18 cellular contexts compared by ENCODE assay signal in genomic region chr14:58301416-58301815, GRCh38. TPM values are rescaled to one million over a fixed set of nuclear protein-coding genes. Genes with fewer than 3 reads are reported as not detected.
A peak's percentile ranks its signal among the peaks of the same experiment; 100 is the strongest.
DNase-seq lines count a peak whose midpoint lies in the region; ATAC-seq, FAIRE-seq and TF ChIP-seq lines count a peak whose summit lies in the region.
"Had no signal": no experiment of that assay in that cellular context is flagged by ENCODE, and none has a peak within 500 bp of the region (broad histone marks: within the 10 kb centered on the region; RNA-seq: fewer than 3 reads in every experiment).

No MANE protein-coding gene starts in this region.

- no peak overlapping the region for H2AFZ ChIP-seq in HepG2 (ENCODE audit: low read length)

- no peak overlapping the region for H3K4me3 Mint-ChIP-seq in central memory CD8-positive, alpha-beta T cell
- no peak overlapping the region for H3K4me3 Mint-ChIP-seq in nephron progenitor cell
- H3K4me3 Mint-ChIP-seq: CD14-positive monocyte, H9 had no signal

- H3K36me3 Mint-ChIP-seq in central memory CD8-positive, alpha-beta T cell (ENCODE audit: insufficient read depth) = peaks cover 31% of the 10 kb centered on the region
- peaks cover 34% of the 10 kb centered on the region for H3K36me3 Mint-ChIP-seq in nephron progenitor cell (ENCODE audit: low read depth)

- peak overlapping the region; percentile 13 for H3K27ac Mint-ChIP-seq in central memory CD8-positive, alpha-beta T cell (ENCODE audit: low read depth)
- H3K27ac Mint-ChIP-seq in nephron progenitor cell = peak overlapping the region; percentile 78
- H3K27ac Mint-ChIP-seq: CD8-positive, alpha-beta T cell; H9 had no signal

- ATAC-seq in central memory CD8-positive, alpha-beta T cell (replicated peaks; ENCODE audit: extremely low read depth, poor library complexity, severe bottlenecking) = no peak
- no peak for ATAC-seq in HepG2
- ATAC-seq in HG03521 (IDR thresholded peaks at IDR 0.05; ENCODE audit: unreplicated experiment) = no peak
- ATAC-seq in GM18517 (IDR thresholded peaks at IDR 0.05; ENCODE audit: unreplicated experiment) = no peak
- ATAC-seq: CD8-positive, alpha-beta T cell; GM12878 had no signal

- H3K79me2 ChIP-seq in HepG2 (ENCODE audit: insufficient read depth, low read length) = peaks cover 59% of the 10 kb centered on the region

- 0 out of 2 replicates have a peak overlapping the region, but pooled peaks have one; percentile 10 for H3K4me2 ChIP-seq in HepG2 (ENCODE audit: low read depth, low read length)

- WGBS in HepG2 (ENCODE audit: low lambda C conversion rate) = 94% methylated on average over 3 of the region's 3 CpGs

- intact Hi-C loops in HepG2 (cut with micrococcal nuclease; ENCODE audit: unreplicated experiment) = no loop called here

- H3K4me1 ChIP-seq in HepG2 (ENCODE audit: insufficient read depth, low read length) = peaks cover 16% of the 10 kb centered on the region

- CTCF ChIA-PET in HepG2 (lab: Yijun Ruan, JAX; ENCODE audit: low intra/inter-chr PET ratio, low total read pairs) = no interaction called here

- TF ChIP-seq RAD21 in HepG2 (CRISPR knock-in tag; IDR thresholded peaks at IDR 0.05) = no peak

- peaks cover 15% of the 10 kb centered on the region for H3K4me1 Mint-ChIP-seq in central memory CD8-positive, alpha-beta T cell
- peaks cover 17% of the 10 kb centered on the region for H3K4me1 Mint-ChIP-seq in nephron progenitor cell

- H4K20me1 ChIP-seq in HepG2 (ENCODE audit: insufficient read depth, low read length) = peaks cover 25% of the 10 kb centered on the region

- no peak for TF ChIP-seq CTCF in HepG2 (CRISPR knock-in tag; IDR thresholded peaks at IDR 0.05)
- no peak for TF ChIP-seq CTCF in nephron progenitor cell (IDR thresholded peaks at IDR 0.05)

- POLR2A ChIA-PET in HepG2 (lab: Yijun Ruan, JAX) = no interaction called here

- no peak for TF ChIP-seq EP300 in HepG2 (IDR thresholded peaks at IDR 0.05; ENCODE audit: low read depth in 2 of 2, low read length in 2 of 2)
- no peak for TF ChIP-seq EP300 in HepG2 (CRISPR knock-in tag; IDR thresholded peaks at IDR 0.05; ENCODE audit: borderline replicate concordance)

- no peak for TF ChIP-seq POLR2A in HepG2 (IDR thresholded peaks at IDR 0.05; ENCODE audit: insufficient read depth in 1 of 2, low read depth in 2 of 2, low read length in 2 of 2)

- BruUV-seq in HepG2 (replicated peaks; lab: Mats Ljungman, UMichigan) = no TSS peak

- DNase-seq in G401 (ENCODE audit: low spot score) = peak; percentile 58
- no peak for DNase-seq in central memory CD8-positive, alpha-beta T cell (ENCODE audit: low spot score in 2 of 2)
- no peak for DNase-seq in HepG2 (ENCODE audit: low spot score)
- DNase-seq in nephron progenitor cell = no peak
- DNase-seq in cerebellar nuclear complex (lab: John Stamatoyannopoulos, UW) = no peak
- DNase-seq: 8988T; Calu3; CD8-positive, alpha-beta T cell; DMS79 treated with DMSO at 0.1 percent for 48 hours; H9; IMR-90 had no signal

- in situ Hi-C loops in G401 (cut with HindIII; ENCODE audit: low sequenced_read_pairs) (no loop called here), HepG2 (cut with HindIII; ENCODE audit: extremely low pct_ligation_motif_present, low pct_unique_long_range_greater_than_20kb) (no loop called here)

- no peaks in the 10 kb centered on the region for H3K9me3 Mint-ChIP-seq in central memory CD8-positive, alpha-beta T cell
- no peaks in the 10 kb centered on the region for H3K9me3 Mint-ChIP-seq in nephron progenitor cell
- H3K9me3 Mint-ChIP-seq: CD14-positive monocyte; CD8-positive, alpha-beta T cell; H9 had no signal

- FAIRE-seq in HepG2 (lab: Jason Lieb, UNC) = no peak
- FAIRE-seq: GM12878, GM19239, H1 had no signal

- H3K4me3 ChIP-seq in HepG2 (replicated peaks in 1 of 3; ENCODE audit: insufficient read depth in 1 of 3, low read depth in 2 of 3, low read length in 3 of 3) = no peak overlapping the region
- H3K4me3 ChIP-seq: BLaER1 had no signal

- H3K27me3 Mint-ChIP-seq in central memory CD8-positive, alpha-beta T cell = no peaks in the 10 kb centered on the region
- no peaks in the 10 kb centered on the region for H3K27me3 Mint-ChIP-seq in nephron progenitor cell (ENCODE audit: low read depth, poor library complexity)

- no peak overlapping the region for H3K27ac ChIP-seq in HepG2 (ENCODE audit: extremely low read length, insufficient read depth, low read length)
- H3K27ac ChIP-seq: BLaER1 had no signal

- H3K36me3 ChIP-seq in HepG2 (replicated peaks in 1 of 2; ENCODE audit: control insufficient read depth in 1 of 2, insufficient read depth in 2 of 2, low read length in 2 of 2) = peaks cover 2 to 34% of the 10 kb centered on the region in 2 experiments; a peak in 3 of 5 replicates

- no peaks in the 10 kb centered on the region; a peak in 1 of 5 replicates for H3K27me3 ChIP-seq in HepG2 (ENCODE audit: control insufficient read depth in 1 of 2, insufficient read depth in 2 of 2, low read length in 2 of 2)
- H3K27me3 ChIP-seq: BLaER1 had no signal

- no peak overlapping the region for H3K9ac ChIP-seq in HepG2 (ENCODE audit: insufficient read depth, low read depth, low read length)
- H3K9ac ChIP-seq: BLaER1 had no signal

- no peaks in the 10 kb centered on the region for H3K9me3 ChIP-seq in HepG2 (ENCODE audit: low read length)
- H3K9me3 ChIP-seq: BLaER1 had no signal

TF ChIP-seq in HepG2, 621 proteins besides CTCF, POLR2A, EP300 and RAD21 (continues in another document):
- TF ChIP-seq ZNF44 (CRISPR knock-in tag; IDR thresholded peaks at IDR 0.05) (no peak), ATF6 (CRISPR knock-in tag; conservative IDR thresholded peaks at IDR 0.05) (no peak)

RNA-seq across cellular contexts. Expression of gene ARID4A, which starts 3.1 kb away (rescaled TPM):
- total RNA-seq in G401 (2014; rRNA removed; shearing (Covaris generic)) = 6.9 and 8.5 TPM in 2 replicates
- total RNA-seq in HepG2 (2016; rRNA removed; fragmentation: Illumina TruSeq; extraction: Trizol) = 9.7 and 9.9 TPM in 2 replicates
- total RNA-seq in HepG2 (2016; cell fraction: cytosol; rRNA removed; fragmentation: Illumina TruSeq; extraction: Trizol; ENCODE audit: low read depth) = 27.6 and 35.2 TPM in 2 replicates
- total RNA-seq in HepG2 (2016; cell fraction: insoluble cytoplasmic fraction; rRNA removed; fragmentation: Illumina TruSeq; extraction: Trizol) = 8.3 and 10.4 TPM in 2 replicates
- total RNA-seq in HepG2 (2016; cell fraction: membrane; rRNA removed; fragmentation: Illumina TruSeq; extraction: Trizol) = 10.1 and 11.0 TPM in 2 replicates
- total RNA-seq in HepG2 (2016; cell fraction: nucleus; rRNA removed; fragmentation: Illumina TruSeq; extraction: Trizol) = 20.6 and 24.9 TPM in 2 replicates
- polyA plus RNA-seq in HepG2 (2011; rRNA removed) = 6.2 and 7.2 TPM in 2 replicates
- 1.9 and 3.0 TPM in 2 replicates for polyA plus RNA-seq in HepG2 (2011; cell fraction: cytosol; rRNA removed)
- polyA plus RNA-seq in HepG2 (2011; cell fraction: nucleus; rRNA removed) = 11.9 and 12.4 TPM in 2 replicates
- polyA plus RNA-seq in HepG2 (2012) = 9.0 and 12.9 TPM in 2 replicates
- polyA plus RNA-seq in HepG2 (2016; cell fraction: cytosol; fragmentation: Illumina TruSeq; extraction: Trizol; ENCODE audit: low read depth) = 0.31 and 0.49 TPM in 2 replicates
- 10.4 and 10.9 TPM in 2 replicates for polyA plus RNA-seq in HepG2 (2016; cell fraction: insoluble cytoplasmic fraction; fragmentation: Illumina TruSeq; extraction: Trizol; ENCODE audit: low read depth)
- polyA plus RNA-seq in HepG2 (2016; cell fraction: membrane; fragmentation: Illumina TruSeq; extraction: Trizol; ENCODE audit: low read depth) = 1.0 and 1.1 TPM in 2 replicates
- 25.3 and 34.6 TPM in 2 replicates for polyA plus RNA-seq in HepG2 (2016; cell fraction: nucleus; fragmentation: Illumina TruSeq; extraction: Trizol; ENCODE audit: insufficient read depth, low read depth)
- 5.8 and 8.2 TPM in 2 replicates for polyA minus RNA-seq in HepG2 (2011; rRNA and poly(A)+ RNA removed; ENCODE audit: low replicate concordance)
- polyA minus RNA-seq in HepG2 (2011; cell fraction: cytosol; rRNA and poly(A)+ RNA removed) = 6.2 and 8.8 TPM in 2 replicates
- 73.2 and 80.9 TPM in 2 replicates for polyA minus RNA-seq in HepG2 (2011; cell fraction: nucleus; rRNA and poly(A)+ RNA removed)

RNA-seq across cellular contexts. Expression of gene PSMA3, which starts 56.8 kb away (rescaled TPM):
- 208 and 305 TPM in 2 replicates for total RNA-seq in G401 (2014; rRNA removed; shearing (Covaris generic))
- 275 and 443 TPM in 2 replicates for total RNA-seq in HepG2 (2016; rRNA removed; fragmentation: Illumina TruSeq; extraction: Trizol)
- 91.1 and 98.5 TPM in 2 replicates for total RNA-seq in HepG2 (2016; cell fraction: cytosol; rRNA removed; fragmentation: Illumina TruSeq; extraction: Trizol; ENCODE audit: low read depth)
- total RNA-seq in HepG2 (2016; cell fraction: insoluble cytoplasmic fraction; rRNA removed; fragmentation: Illumina TruSeq; extraction: Trizol) = 286 and 449 TPM in 2 replicates
- 85.3 and 99.1 TPM in 2 replicates for total RNA-seq in HepG2 (2016; cell fraction: membrane; rRNA removed; fragmentation: Illumina TruSeq; extraction: Trizol)
- total RNA-seq in HepG2 (2016; cell fraction: nucleus; rRNA removed; fragmentation: Illumina TruSeq; extraction: Trizol) = 143 and 154 TPM in 2 replicates
- 167 and 232 TPM in 2 replicates for polyA plus RNA-seq in HepG2 (2011; rRNA removed)
- polyA plus RNA-seq in HepG2 (2011; cell fraction: cytosol; rRNA removed) = 146 and 177 TPM in 2 replicates
- 47.5 and 66.3 TPM in 2 replicates for polyA plus RNA-seq in HepG2 (2011; cell fraction: nucleus; rRNA removed)
- polyA plus RNA-seq in HepG2 (2012) = 133 and 136 TPM in 2 replicates
- 61.4 and 63.4 TPM in 2 replicates for polyA plus RNA-seq in HepG2 (2016; cell fraction: cytosol; fragmentation: Illumina TruSeq; extraction: Trizol; ENCODE audit: low read depth)
- 402 and 430 TPM in 2 replicates for polyA plus RNA-seq in HepG2 (2016; cell fraction: insoluble cytoplasmic fraction; fragmentation: Illumina TruSeq; extraction: Trizol; ENCODE audit: low read depth)
- 72.9 and 75.0 TPM in 2 replicates for polyA plus RNA-seq in HepG2 (2016; cell fraction: membrane; fragmentation: Illumina TruSeq; extraction: Trizol; ENCODE audit: low read depth)
- 170 and 172 TPM in 2 replicates for polyA plus RNA-seq in HepG2 (2016; cell fraction: nucleus; fragmentation: Illumina TruSeq; extraction: Trizol; ENCODE audit: insufficient read depth, low read depth)
- polyA minus RNA-seq in HepG2 (2011; rRNA and poly(A)+ RNA removed; ENCODE audit: low replicate concordance) = 80.9 and 206 TPM in 2 replicates
- 48.7 and 51.6 TPM in 2 replicates for polyA minus RNA-seq in HepG2 (2011; cell fraction: cytosol; rRNA and poly(A)+ RNA removed)
- polyA minus RNA-seq in HepG2 (2011; cell fraction: nucleus; rRNA and poly(A)+ RNA removed) = 75.1 and 78.7 TPM in 2 replicates
